10 cellular contexts compared by ENCODE assay signal in genomic region chr7:91109200-91109599, GRCh38.
"Had no signal": no experiment of that assay in that cellular context is flagged by ENCODE, and none has a peak within 500 bp of the region (broad histone marks: within the 10 kb centered on the region; RNA-seq: fewer than 3 reads in every experiment).

No MANE protein-coding gene starts in this region.

- H3K4me3 ChIP-seq: GM23248, HAP-1 had no signal

- H3K4me1 ChIP-seq: HAP-1 had no signal

- H3K9ac ChIP-seq: GM23248, KMS-11 had no signal

- FAIRE-seq: HTR-8/SVneo had no signal

- ATAC-seq: HCT116 had no signal

- DNase-seq: GM23248, GOT3, H7, HFFc6, Karpas-422, KBM-7 had no signal

- H2AFZ ChIP-seq: GM23248 had no signal

- H3K27ac ChIP-seq: GM23248, KMS-11 had no signal

- H3K4me2 ChIP-seq: KMS-11 had no signal

- H3K36me3 ChIP-seq: HAP-1 had no signal

- H3K9me3 ChIP-seq: HAP-1 had no signal
